In the genomic region with DNA sequence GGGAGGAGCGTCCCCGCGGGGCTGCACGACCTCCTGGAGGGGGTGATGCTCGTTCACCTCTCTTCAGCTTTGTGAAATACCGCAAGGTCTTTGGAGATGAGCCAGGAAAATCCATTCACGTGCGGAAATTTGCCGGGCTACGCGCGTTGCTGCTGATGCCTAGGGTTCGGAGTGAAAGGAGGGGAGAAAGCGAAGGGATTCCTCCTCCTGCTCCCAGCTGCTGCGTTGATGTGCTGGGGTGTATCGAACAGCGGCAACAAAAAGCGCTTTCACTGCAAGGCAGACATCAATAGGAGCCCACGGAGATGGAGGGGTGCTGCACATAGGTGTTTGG, we compare ENCODE assay signal across 10 cellular contexts. TPM values are rescaled to one million over a fixed set of nuclear protein-coding genes. Genes with fewer than 3 reads are reported as not detected.
DNase-seq lines count a peak whose midpoint lies in the region; ATAC-seq and TF ChIP-seq lines count a peak whose summit lies in the region.
"Had no signal": no experiment of that assay in that cellular context is flagged by ENCODE, and none has a peak within 500 bp of the region (broad histone marks: within the 10 kb centered on the region; RNA-seq: fewer than 3 reads in every experiment).

No MANE protein-coding gene starts in this region.

- H3K4me1 ChIP-seq in SK-N-SH (ENCODE audit: control insufficient read depth in 1 of 2, insufficient read depth in 2 of 2, low read depth in 1 of 2, low read length in 1 of 2) (peaks cover 0 to 14% of the 10 kb centered on the region in 2 experiments; a peak in 1 of 4 replicates), right lobe of liver (peaks cover 0 to 18% (median 2%) of the 10 kb centered on the region in 4 donors), stomach smooth muscle (ENCODE audit: control insufficient read depth, insufficient read depth, low read length) (peaks cover 17% of the 10 kb centered on the region)

- intact Hi-C loops in right lobe of liver (cut with DNase I) = no loop called here

- H3K27me3 ChIP-seq in SK-N-SH (ENCODE audit: insufficient read depth) (peaks cover 36% of the 10 kb centered on the region), brain microvascular endothelial cell (replicated peaks) (peaks cover 54% of the 10 kb centered on the region), right lobe of liver (no peaks in the 10 kb centered on the region), stomach smooth muscle (ENCODE audit: control insufficient read depth in 1 of 2, insufficient read depth in 2 of 2, low read length in 2 of 2) (peaks cover 14 to 34% of the 10 kb centered on the region in 2 donors)

- H3K9me2 ChIP-seq in SK-N-SH = no peaks in the 10 kb centered on the region

- POLR2A ChIA-PET in SK-N-SH (lab: Yijun Ruan, JAX) = no interaction called here

- CTCF ChIA-PET in SK-N-SH (lab: Yijun Ruan, JAX) = interaction anchor here (0.7 to 4.5 kb wide), 11 partner anchors 10 to 736 kb away, joined by 3 to 36 read pairs (median 8); no protein-coding TSS in a partner anchor

- H3K4me3 ChIP-seq in SK-N-SH (ENCODE audit: low read depth in 2 of 2, low read length in 1 of 2) (peak overlapping the region; percentile 52 to 67), brain microvascular endothelial cell (ENCODE audit: low read depth, low read length) (peak overlapping the region; percentile 50), right lobe of liver (peak overlapping the region; percentile 44 to 53 (median 52)), stomach smooth muscle (ENCODE audit: low read length in 2 of 2) (peak overlapping the region; percentile 66 to 74)

- no peak for TF ChIP-seq POLR2A in right lobe of liver (IDR thresholded peaks at IDR 0.05)

- TF ChIP-seq CTCF in SK-N-SH (IDR thresholded peaks at IDR 0.05) = no peak
- no peak for TF ChIP-seq CTCF in brain microvascular endothelial cell (IDR thresholded peaks at IDR 0.05; ENCODE audit: low read depth, low read length, missing control alignments)
- TF ChIP-seq CTCF in right lobe of liver (IDR thresholded peaks at IDR 0.05) = no peak

- 0 out of 2 replicates have a peak overlapping the region, but pooled peaks have one; percentile 35 for H2AFZ ChIP-seq in SK-N-SH (ENCODE audit: low read depth)

- H3K36me3 ChIP-seq in SK-N-SH (replicated peaks in 1 of 2; ENCODE audit: control insufficient read depth in 1 of 2, insufficient read depth in 2 of 2, low read length in 1 of 2) (no peaks in the 10 kb centered on the region), brain microvascular endothelial cell (replicated peaks) (no peaks in the 10 kb centered on the region), right lobe of liver (no peaks in the 10 kb centered on the region), stomach smooth muscle (ENCODE audit: control insufficient read depth in 2 of 2, insufficient read depth in 2 of 2, low read length in 2 of 2) (no peaks in the 10 kb centered on the region)

- no peak overlapping the region for H3K27ac ChIP-seq in SK-N-SH (ENCODE audit: low read depth in 2 of 2, low read length in 1 of 2)
- no peak overlapping the region for H3K27ac ChIP-seq in brain microvascular endothelial cell
- no peak overlapping the region for H3K27ac ChIP-seq in right lobe of liver
- H3K27ac ChIP-seq in stomach smooth muscle (ENCODE audit: low read length) = no peak overlapping the region

- in situ Hi-C loops in brain microvascular endothelial cell (cut with HindIII; ENCODE audit: low pct_ligation_motif_present, low sequenced_read_pairs) = no loop called here

- ATAC-seq in SK-N-SH treated with all-trans-retinoic acid at 6 μM for 48 hours (no peak), right lobe of liver (no peak)

- no peak for TF ChIP-seq RAD21 in SK-N-SH (IDR thresholded peaks at IDR 0.05; ENCODE audit: low read length)

- 31% methylated on average over 19 of the region's 19 CpGs for WGBS in SK-N-SH (ENCODE audit: low lambda C conversion rate)
- 17% methylated on average over 11 of the region's 19 CpGs for WGBS in right lobe of liver (ENCODE audit: insufficient coverage, low coverage, low lambda C conversion rate, missing lambda C conversion rate)

- H4K20me1 ChIP-seq in SK-N-SH (ENCODE audit: insufficient read depth) = no peaks in the 10 kb centered on the region

- H3K79me2 ChIP-seq in SK-N-SH (ENCODE audit: insufficient read depth) = no peaks in the 10 kb centered on the region

- H3K9ac ChIP-seq in SK-N-SH (no peak overlapping the region), stomach smooth muscle (ENCODE audit: low read length in 2 of 2) (no peak overlapping the region)

- no peaks in the 10 kb centered on the region for H3K9me3 ChIP-seq in SK-N-SH
- no peaks in the 10 kb centered on the region for H3K9me3 ChIP-seq in right lobe of liver
- no peaks in the 10 kb centered on the region for H3K9me3 ChIP-seq in stomach smooth muscle (ENCODE audit: control insufficient read depth in 2 of 2, low read length in 2 of 2)

- H3K4me2 ChIP-seq in SK-N-SH = peak overlapping the region; percentile 92

- DNase-seq in SK-N-SH (no peak), brain microvascular endothelial cell (no peak), right lobe of liver (no peak), NCI-H82 (lab: John Stamatoyannopoulos, UW) (no peak)
- no peak for DNase-seq in activated CD8-positive, alpha-beta memory T cell treated with anti-CD3 and anti-CD28 coated beads for 24 hours
- no peak for DNase-seq in stimulated activated naive CD4-positive, alpha-beta T cell (lab: John Stamatoyannopoulos, UW)
- DNase-seq: AML-193 had no signal

- TF ChIP-seq EP300 in SK-N-SH (IDR thresholded peaks at IDR 0.05; ENCODE audit: borderline replicate concordance in 1 of 2, low read depth in 1 of 2, low read length in 1 of 2) = no peak

- no peaks in the 10 kb centered on the region for H3F3A ChIP-seq in SK-N-SH (replicated peaks; ENCODE audit: insufficient read depth)

TF ChIP-seq in SK-N-SH, 30 proteins besides CTCF, POLR2A, EP300 and RAD21 (continues in another document):
- TF ChIP-seq, protein P1, sequence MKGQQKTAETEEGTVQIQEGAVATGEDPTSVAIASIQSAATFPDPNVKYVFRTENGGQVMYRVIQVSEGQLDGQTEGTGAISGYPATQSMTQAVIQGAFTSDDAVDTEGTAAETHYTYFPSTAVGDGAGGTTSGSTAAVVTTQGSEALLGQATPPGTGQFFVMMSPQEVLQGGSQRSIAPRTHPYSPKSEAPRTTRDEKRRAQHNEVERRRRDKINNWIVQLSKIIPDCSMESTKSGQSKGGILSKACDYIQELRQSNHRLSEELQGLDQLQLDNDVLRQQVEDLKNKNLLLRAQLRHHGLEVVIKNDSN (IDR thresholded peaks at IDR 0.05; ENCODE audit: borderline replicate concordance, low read depth) = no peak
- TF ChIP-seq TCF12 (IDR thresholded peaks at IDR 0.05) (no peak), JUND (IDR thresholded peaks at IDR 0.05) (no peak)
- TF ChIP-seq, protein P2, sequence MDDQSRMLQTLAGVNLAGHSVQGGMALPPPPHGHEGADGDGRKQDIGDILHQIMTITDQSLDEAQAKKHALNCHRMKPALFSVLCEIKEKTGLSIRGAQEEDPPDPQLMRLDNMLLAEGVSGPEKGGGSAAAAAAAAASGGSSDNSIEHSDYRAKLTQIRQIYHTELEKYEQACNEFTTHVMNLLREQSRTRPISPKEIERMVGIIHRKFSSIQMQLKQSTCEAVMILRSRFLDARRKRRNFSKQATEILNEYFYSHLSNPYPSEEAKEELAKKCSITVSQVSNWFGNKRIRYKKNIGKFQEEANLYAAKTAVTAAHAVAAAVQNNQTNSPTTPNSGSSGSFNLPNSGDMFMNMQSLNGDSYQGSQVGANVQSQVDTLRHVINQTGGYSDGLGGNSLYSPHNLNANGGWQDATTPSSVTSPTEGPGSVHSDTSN (IDR thresholded peaks at IDR 0.05) = no peak
- TF ChIP-seq, protein P3, sequence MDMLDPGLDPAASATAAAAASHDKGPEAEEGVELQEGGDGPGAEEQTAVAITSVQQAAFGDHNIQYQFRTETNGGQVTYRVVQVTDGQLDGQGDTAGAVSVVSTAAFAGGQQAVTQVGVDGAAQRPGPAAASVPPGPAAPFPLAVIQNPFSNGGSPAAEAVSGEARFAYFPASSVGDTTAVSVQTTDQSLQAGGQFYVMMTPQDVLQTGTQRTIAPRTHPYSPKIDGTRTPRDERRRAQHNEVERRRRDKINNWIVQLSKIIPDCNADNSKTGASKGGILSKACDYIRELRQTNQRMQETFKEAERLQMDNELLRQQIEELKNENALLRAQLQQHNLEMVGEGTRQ (IDR thresholded peaks at IDR 0.05; ENCODE audit: borderline replicate concordance, low read depth, low read length) = no peak

TF ChIP-seq in SK-N-SH treated with all-trans-retinoic acid at 6 μM for 48 hours, 23 proteins besides CTCF, POLR2A, EP300 and RAD21 (continues in another document):
- TF ChIP-seq CSRNP3 (CRISPR knock-in tag; IDR thresholded peaks at IDR 0.05) (no peak), CREB5 (CRISPR knock-in tag; IDR thresholded peaks at IDR 0.05; ENCODE audit: low read depth) (no peak), TCF4 (CRISPR knock-in tag; IDR thresholded peaks at IDR 0.05; ENCODE audit: borderline replicate concordance) (no peak), ZFP30 (CRISPR knock-in tag; IDR thresholded peaks at IDR 0.05) (no peak), ZFP3 (CRISPR knock-in tag; IDR thresholded peaks at IDR 0.05) (no peak)

RNA-seq across cellular contexts. Expression of gene B3GAT2, which starts 0.4 kb away (rescaled TPM):
- under 0.01 and 0.02 TPM in 2 replicates for polyA plus RNA-seq in SK-N-SH (2012; rRNA removed)
- polyA plus RNA-seq in SK-N-SH (2012; cell fraction: cytosol; rRNA removed) = 0.01 and 0.05 TPM in 2 replicates
- 0.02 TPM in 1 of 2 replicates, not detected in the other for polyA plus RNA-seq in SK-N-SH (2012; cell fraction: nucleus; rRNA removed)
- total RNA-seq in right lobe of liver = under 1 TPM in 1 of 6 experiments, not detected in 5; 0.04 TPM
- total RNA-seq: activated CD8-positive, alpha-beta memory T cell treated with anti-CD3 and anti-CD28 coated beads for 36 hours had no signal
